ENCODE assay signal across 9 cellular contexts in genomic region chr7:129368389-129368986, GRCh38.
DNase-seq lines count a peak whose midpoint lies in the region; ATAC-seq lines count a peak whose summit lies in the region.
"Had no signal": no experiment of that assay in that cellular context is flagged by ENCODE, and none has a peak within 500 bp of the region (broad histone marks: within the 10 kb centered on the region; RNA-seq: fewer than 3 reads in every experiment).

No MANE protein-coding gene starts in this region.

- DNase-seq in activated T-cell treated with anti-CD3 and anti-CD28 coated beads for 48 hours (ENCODE audit: low read depth) (peak; percentile 15), activated T-cell treated with anti-CD3 and anti-CD28 coated beads for 4 hours (no peak), mesenteric fat pad (ENCODE audit: low spot score) (no peak), AG08396 (ENCODE audit: low spot score) (no peak)
- no peak for DNase-seq in central memory CD8-positive, alpha-beta T cell (ENCODE audit: low spot score in 2 of 2)
- DNase-seq in stimulated activated naive CD8-positive, alpha-beta T cell treated with anti-CD3 and anti-CD28 coated beads, Interleukin-15, amount 100 ng/mL, for 72 hours, result peak in 1 of 2 donors; percentile 54
- no peak for DNase-seq in effector memory CD4-positive, alpha-beta T cell
- DNase-seq: right lobe of liver had no signal

- ATAC-seq in HG03039 (IDR thresholded peaks at IDR 0.05; ENCODE audit: unreplicated experiment), result peak; percentile 30
- ATAC-seq in central memory CD8-positive, alpha-beta T cell (replicated peaks; ENCODE audit: extremely low read depth, poor library complexity, severe bottlenecking), result no peak
- peak; percentile 61 for ATAC-seq in stimulated activated naive CD8-positive, alpha-beta T cell treated with anti-CD3 and anti-CD28 coated beads, Interleukin-15, amount 100 ng/mL, for 72 hours

- no peak overlapping the region for H3K27ac ChIP-seq in effector memory CD4-positive, alpha-beta T cell (ENCODE audit: insufficient read depth, low read length, poor library complexity, severe bottlenecking)
- H3K27ac ChIP-seq: right lobe of liver had no signal

- H3K4me3 ChIP-seq in effector memory CD4-positive, alpha-beta T cell (ENCODE audit: insufficient read depth, low read depth, low read length, poor library complexity, severe bottlenecking), result no peak overlapping the region
- H3K4me3 ChIP-seq: right lobe of liver had no signal

- no peaks in the 10 kb centered on the region for H3K27me3 ChIP-seq in effector memory CD4-positive, alpha-beta T cell (replicated peaks; ENCODE audit: control insufficient read depth, insufficient read depth, low read length, poor library complexity, severe bottlenecking)
- H3K27me3 ChIP-seq: right lobe of liver had no signal

- peaks cover 22% of the 10 kb centered on the region for H3K4me1 Mint-ChIP-seq in central memory CD8-positive, alpha-beta T cell
- H3K4me1 Mint-ChIP-seq in stimulated activated naive CD8-positive, alpha-beta T cell treated with anti-CD3 and anti-CD28 coated beads, Interleukin-15, amount 100 ng/mL, for 72 hours, result peaks cover 22% of the 10 kb centered on the region

- H3K27me3 Mint-ChIP-seq in central memory CD8-positive, alpha-beta T cell, result no peaks in the 10 kb centered on the region
- no peaks in the 10 kb centered on the region for H3K27me3 Mint-ChIP-seq in stimulated activated naive CD8-positive, alpha-beta T cell treated with anti-CD3 and anti-CD28 coated beads, Interleukin-15, amount 100 ng/mL, for 72 hours

- H3K36me3 ChIP-seq in effector memory CD4-positive, alpha-beta T cell (ENCODE audit: control insufficient read depth, insufficient read depth, low read length), result no peaks in the 10 kb centered on the region
- H3K36me3 ChIP-seq: right lobe of liver had no signal

- no peaks in the 10 kb centered on the region for H3K9me3 Mint-ChIP-seq in central memory CD8-positive, alpha-beta T cell
- no peaks in the 10 kb centered on the region for H3K9me3 Mint-ChIP-seq in stimulated activated naive CD8-positive, alpha-beta T cell treated with anti-CD3 and anti-CD28 coated beads, Interleukin-15, amount 100 ng/mL, for 72 hours

- H3K9me3 ChIP-seq in effector memory CD4-positive, alpha-beta T cell (ENCODE audit: control insufficient read depth, low read length), result no peaks in the 10 kb centered on the region
- H3K9me3 ChIP-seq: right lobe of liver had no signal

- peaks cover 1% of the 10 kb centered on the region for H3K36me3 Mint-ChIP-seq in central memory CD8-positive, alpha-beta T cell (ENCODE audit: insufficient read depth)

- H3K27ac Mint-ChIP-seq in central memory CD8-positive, alpha-beta T cell (ENCODE audit: low read depth), result peak overlapping the region; percentile 39
- peak overlapping the region in 1 of 2 donors; percentile 91 for H3K27ac Mint-ChIP-seq in stimulated activated naive CD8-positive, alpha-beta T cell treated with anti-CD3 and anti-CD28 coated beads, Interleukin-15, amount 100 ng/mL, for 72 hours

- peak overlapping the region; percentile 54 for H3K4me3 Mint-ChIP-seq in central memory CD8-positive, alpha-beta T cell
- peak overlapping the region; percentile 54 to 63 for H3K4me3 Mint-ChIP-seq in stimulated activated naive CD8-positive, alpha-beta T cell treated with anti-CD3 and anti-CD28 coated beads, Interleukin-15, amount 100 ng/mL, for 72 hours

- H3K4me1 ChIP-seq in effector memory CD4-positive, alpha-beta T cell (ENCODE audit: control insufficient read depth, insufficient read depth, low read length, poor library complexity, severe bottlenecking), result peaks cover 6% of the 10 kb centered on the region
- H3K4me1 ChIP-seq: right lobe of liver had no signal
